In the genomic region with DNA sequence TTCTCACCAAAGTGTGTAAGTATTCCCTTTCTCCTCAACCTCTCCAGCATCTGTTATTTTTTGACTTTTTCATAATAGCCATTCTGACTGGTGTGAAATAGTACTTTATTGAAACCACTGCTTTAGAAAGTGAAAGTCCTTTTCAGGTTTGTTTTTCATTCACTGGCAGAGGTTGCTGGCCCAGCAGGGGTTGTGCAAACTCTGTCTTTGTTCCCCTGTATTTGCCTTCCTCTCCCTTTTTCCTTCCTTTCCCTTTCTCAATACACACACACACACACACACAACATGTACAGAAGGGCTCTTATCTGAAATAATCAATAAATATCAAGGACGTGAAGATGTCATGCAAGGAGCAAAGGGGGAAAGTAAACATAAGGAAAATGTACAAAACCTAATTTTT, we compare ENCODE assay signal across 10 cellular contexts.
A peak's percentile ranks its signal among the peaks of the same experiment; 100 is the strongest.
DNase-seq lines count a peak whose midpoint lies in the region; ATAC-seq, FAIRE-seq and TF ChIP-seq lines count a peak whose summit lies in the region.
"Had no signal": no experiment of that assay in that cellular context is flagged by ENCODE, and none has a peak within 500 bp of the region (broad histone marks: within the 10 kb centered on the region; RNA-seq: fewer than 3 reads in every experiment).

No MANE protein-coding gene starts in this region.

- H3K23ac ChIP-seq in H9 (ENCODE audit: insufficient read length, low read depth, low read length), result no peak overlapping the region

- no peak overlapping the region for H4K8ac ChIP-seq in H9 (replicated peaks; ENCODE audit: insufficient read length, low read depth, low read length)

- no peak overlapping the region for H3K4me3 ChIP-seq in pancreas

- no peak overlapping the region for H2AK5ac ChIP-seq in H9 (ENCODE audit: insufficient read length, low read length)

- no peaks in the 10 kb centered on the region for H3K79me2 ChIP-seq in H9 (ENCODE audit: insufficient read depth, low read length)

- H3K4me3 Mint-ChIP-seq in H9 (peak overlapping the region; percentile 67 to 71; a peak in 3 of 5 replicates), osteocyte (ENCODE audit: unreplicated experiment) (no peak overlapping the region)
- peak overlapping the region; percentile 6 for H3K4me3 Mint-ChIP-seq in dendritic cell treated with granulocyte-macrophage colony-stimulating factor and Interleukin-4, amounts not matched to agents 40 ng/mL and 50 ng/mL, for 4 days
- H3K4me3 Mint-ChIP-seq: activated CD4-positive, alpha-beta memory T cell treated with anti-CD3 and anti-CD28 coated beads, Interleukin-2, amount 10 ng/mL, durations not matched to agents 7 days and 5 days had no signal

- H3K27ac ChIP-seq in H9 (ENCODE audit: insufficient read length, low read depth, low read length), result no peak overlapping the region
- peak overlapping the region in 3 of 4 donors; percentile 74 to 90 (median 88) for H3K27ac ChIP-seq in pancreas
- H3K27ac ChIP-seq: SJCRH30 had no signal

- H3K4me1 Mint-ChIP-seq in H9, result peaks cover 27 to 28% of the 10 kb centered on the region in 2 experiments
- H3K4me1 Mint-ChIP-seq in dendritic cell treated with granulocyte-macrophage colony-stimulating factor and Interleukin-4, amounts not matched to agents 40 ng/mL and 50 ng/mL, for 4 days (ENCODE audit: low read depth), result peaks cover 83% of the 10 kb centered on the region
- H3K4me1 Mint-ChIP-seq in osteocyte (ENCODE audit: unreplicated experiment), result peaks cover 25% of the 10 kb centered on the region

- H3K36me3 Mint-ChIP-seq in H9 (ENCODE audit: insufficient read depth in 1 of 3, low read depth in 3 of 3) (peaks cover 0 to 27% (median 4%) of the 10 kb centered on the region in 3 experiments; a peak in 4 of 7 replicates), osteocyte (ENCODE audit: unreplicated experiment) (no peaks in the 10 kb centered on the region)
- H3K36me3 Mint-ChIP-seq in dendritic cell treated with granulocyte-macrophage colony-stimulating factor and Interleukin-4, amounts not matched to agents 40 ng/mL and 50 ng/mL, for 4 days (ENCODE audit: low read depth), result peaks cover 19% of the 10 kb centered on the region

- H3K9ac ChIP-seq in H9 (ENCODE audit: extremely low read depth, insufficient read length, low read length), result no peak overlapping the region

- no peaks in the 10 kb centered on the region for H4K20me1 ChIP-seq in H9 (ENCODE audit: control insufficient read depth, insufficient read depth, insufficient read length)

- H2BK15ac ChIP-seq in H9 (ENCODE audit: low read depth, low read length), result no peak overlapping the region

- TF ChIP-seq CTCF in H9 (conservative IDR thresholded peaks at IDR 0.05) (no peak), pancreas (IDR thresholded peaks at IDR 0.05) (no peak), osteocyte (IDR thresholded peaks at IDR 0.05) (no peak)

- H2BK5ac ChIP-seq in H9 (ENCODE audit: insufficient read length, low read length), result no peak overlapping the region

- H2BK20ac ChIP-seq in H9 (ENCODE audit: low read depth, low read length, poor library complexity, severe bottlenecking), result no peak overlapping the region

- H3K4me2 ChIP-seq in H9 (ENCODE audit: insufficient read depth, insufficient read length, low read length), result no peak overlapping the region

- ATAC-seq in pancreas, result no peak
- no peak for ATAC-seq in GM21737 (IDR thresholded peaks at IDR 0.05; ENCODE audit: unreplicated experiment)

- H3K4me1 ChIP-seq in H9 (ENCODE audit: insufficient read depth, low read length), result no peaks in the 10 kb centered on the region; the same call in 1 of the 2 replicates
- peaks cover 18 to 31% (median 22%) of the 10 kb centered on the region in 3 donors for H3K4me1 ChIP-seq in pancreas
- H3K4me1 ChIP-seq: SJCRH30 had no signal

- H2BK12ac ChIP-seq in H9 (ENCODE audit: insufficient read length, low read depth, low read length), result no peak overlapping the region

- no peaks in the 10 kb centered on the region for H3K79me1 ChIP-seq in H9 (ENCODE audit: insufficient read depth, low read depth, low read length, poor library complexity, severe bottlenecking)

- DNase-seq in H9, result no peak
- peak; percentile 39 for DNase-seq in NCI-H2196 (lab: John Stamatoyannopoulos, UW; ENCODE audit: unreplicated experiment)
- DNase-seq in pancreas, result no peak
- no peak for DNase-seq in hypothalamus (lab: John Stamatoyannopoulos, UW)
- DNase-seq in osteocyte (ENCODE audit: extremely low spot score, unreplicated experiment), result no peak
- DNase-seq: activated CD4-positive, alpha-beta memory T cell treated with anti-CD3 and anti-CD28 coated beads, Interleukin-2, amount 10 ng/mL, durations not matched to agents 7 days and 5 days; caudate nucleus; SJCRH30 had no signal

- H3K4ac ChIP-seq in H9 (ENCODE audit: low read depth, low read length), result no peak overlapping the region

- H2BK120ac ChIP-seq in H9 (ENCODE audit: low read depth, low read length, poor library complexity, severe bottlenecking), result no peak overlapping the region

- H4K91ac ChIP-seq in H9 (ENCODE audit: insufficient read length, low read depth, low read length), result no peak overlapping the region

- H3K9me3 ChIP-seq in H9 (ENCODE audit: control insufficient read depth, low read depth, low read length) (no peaks in the 10 kb centered on the region), pancreas (no peaks in the 10 kb centered on the region)
- H3K9me3 ChIP-seq: SJCRH30 had no signal

- no peak overlapping the region for H4K5ac ChIP-seq in H9 (ENCODE audit: insufficient read length, low read depth, low read length)

- H3K9me3 Mint-ChIP-seq in H9 (peaks cover 7 to 8% of the 10 kb centered on the region in 2 experiments; a peak in 3 of 5 replicates), osteocyte (ENCODE audit: unreplicated experiment) (no peaks in the 10 kb centered on the region)
- H3K9me3 Mint-ChIP-seq in dendritic cell treated with granulocyte-macrophage colony-stimulating factor and Interleukin-4, amounts not matched to agents 40 ng/mL and 50 ng/mL, for 4 days, result peaks cover 15% of the 10 kb centered on the region

- H3K23me2 ChIP-seq in H9 (ENCODE audit: insufficient read length, low read depth, low read length, poor library complexity, severe bottlenecking), result peaks cover 8% of the 10 kb centered on the region

- intact Hi-C loops in dendritic cell treated with granulocyte-macrophage colony-stimulating factor and Interleukin-4, amounts not matched to agents 40 ng/mL and 50 ng/mL, for 4 days (cut with micrococcal nuclease), result no loop called here
- intact Hi-C loops in pancreas (cut with DNase I), result no loop called here

- no peaks in the 10 kb centered on the region for H3K36me3 ChIP-seq in pancreas
- H3K36me3 ChIP-seq: SJCRH30 had no signal

- no peak overlapping the region for H3K14ac ChIP-seq in H9 (ENCODE audit: insufficient read depth, low read length)

- no peak overlapping the region for H2AFZ ChIP-seq in H9 (ENCODE audit: low read length)

- H3K18ac ChIP-seq in H9 (ENCODE audit: insufficient read length, low read depth, low read length), result no peak overlapping the region

- H3K27ac Mint-ChIP-seq in H9, result no peak overlapping the region; a peak in 1 of 7 replicates
- peak overlapping the region; percentile 78 for H3K27ac Mint-ChIP-seq in dendritic cell treated with granulocyte-macrophage colony-stimulating factor and Interleukin-4, amounts not matched to agents 40 ng/mL and 50 ng/mL, for 4 days
- no peak overlapping the region for H3K27ac Mint-ChIP-seq in osteocyte (ENCODE audit: unreplicated experiment)
- H3K27ac Mint-ChIP-seq: activated CD4-positive, alpha-beta memory T cell treated with anti-CD3 and anti-CD28 coated beads, Interleukin-2, amount 10 ng/mL, durations not matched to agents 7 days and 5 days had no signal

- no peak overlapping the region for H3K56ac ChIP-seq in H9 (ENCODE audit: insufficient read length, low read depth, low read length)

- WGBS in H9 (ENCODE audit: extremely low coverage, insufficient read length, low lambda C conversion rate), result no CpG with 5 or more reads among the region's 1 CpG
- 5 to 8% methylated on average over 1 of the region's 1 CpG for WGBS in pancreas, 2 donors

- H3K27me3 Mint-ChIP-seq in H9 (ENCODE audit: low read depth), result peaks cover 22% of the 10 kb centered on the region
- no peaks in the 10 kb centered on the region for H3K27me3 Mint-ChIP-seq in dendritic cell treated with granulocyte-macrophage colony-stimulating factor and Interleukin-4, amounts not matched to agents 40 ng/mL and 50 ng/mL, for 4 days
- H3K27me3 Mint-ChIP-seq in osteocyte (ENCODE audit: unreplicated experiment), result peaks cover 7% of the 10 kb centered on the region

- H3T11ph ChIP-seq in H9 (ENCODE audit: low read length), result no peak overlapping the region

- H3K27me3 ChIP-seq in H9 (ENCODE audit: insufficient read depth, low read length), result no peaks in the 10 kb centered on the region
- H3K27me3 ChIP-seq in pancreas, result no peaks in the 10 kb centered on the region
- H3K27me3 ChIP-seq: SJCRH30 had no signal

- FAIRE-seq in pancreas (lab: Jason Lieb, UNC), result no peak
